17 cellular contexts compared by ENCODE assay signal in genomic region chr11:119652907-119653659, GRCh38.
DNase-seq lines count a peak whose midpoint lies in the region; ATAC-seq, FAIRE-seq and TF ChIP-seq lines count a peak whose summit lies in the region.
"Had no signal": no experiment of that assay in that cellular context is flagged by ENCODE, and none has a peak within 500 bp of the region (broad histone marks: within the 10 kb centered on the region; RNA-seq: fewer than 3 reads in every experiment).

No MANE protein-coding gene starts in this region.

- no peak overlapping the region for H3K4ac ChIP-seq in mesendoderm (ENCODE audit: low read depth, low read length)

- H2BK5ac ChIP-seq in mesendoderm (ENCODE audit: low read length) = no peak overlapping the region

- H3K56ac ChIP-seq in mesendoderm (ENCODE audit: low read length) = peak overlapping the region; percentile 6

- RAD21 ChIA-PET in GM12878 (lab: Charles Lee; ENCODE audit: unreplicated experiment) = no interaction called here

- H3K27me3 Mint-ChIP-seq in activated CD4-positive, alpha-beta T cell treated with anti-CD3 and anti-CD28 coated beads, Interleukin-2, amount 10 ng/mL, durations not matched to agents 7 days and 5 days = no peaks in the 10 kb centered on the region

- H3K4me2 ChIP-seq in GM12878 (ENCODE audit: control insufficient read depth, insufficient read depth) (no peak overlapping the region), mesendoderm (ENCODE audit: low read length) (no peak overlapping the region)
- H3K4me2 ChIP-seq: BLaER1 had no signal

- TF ChIP-seq POLR2A in GM12878 (IDR thresholded peaks at IDR 0.05; ENCODE audit: low read depth, low read length) = no peak

- H3K27ac Mint-ChIP-seq in activated CD4-positive, alpha-beta T cell treated with anti-CD3 and anti-CD28 coated beads, Interleukin-2, amount 10 ng/mL, durations not matched to agents 7 days and 5 days = no peak overlapping the region
- H3K27ac Mint-ChIP-seq: CD8-positive, alpha-beta memory T cell; HFFc6 had no signal

- H3K4me3 Mint-ChIP-seq in activated CD4-positive, alpha-beta T cell treated with anti-CD3 and anti-CD28 coated beads, Interleukin-2, amount 10 ng/mL, durations not matched to agents 7 days and 5 days = no peak overlapping the region
- H3K4me3 Mint-ChIP-seq: CD8-positive, alpha-beta memory T cell; HFFc6 had no signal

- no peak for TF ChIP-seq EP300 in GM12878 (IDR thresholded peaks at IDR 0.05; ENCODE audit: borderline replicate concordance in 1 of 2, control insufficient read depth in 1 of 2, low read depth in 2 of 2, low read length in 2 of 2)

- H2BK120ac ChIP-seq in mesendoderm (ENCODE audit: low read depth, low read length) = no peak overlapping the region

- H3K4me3 ChIP-seq in GM12878 (no peak overlapping the region), mesendoderm (ENCODE audit: low read length) (no peak overlapping the region)
- H3K4me3 ChIP-seq: BLaER1 had no signal

- DNase-seq in GM13977 (ENCODE audit: low spot score) (peak; percentile 52), GM12878 (ENCODE audit: low read depth, low spot score) (no peak), mesendoderm (no peak), putamen (ENCODE audit: low spot score) (peak; percentile 43), globus pallidus (ENCODE audit: low spot score) (no peak), HT-29 (ENCODE audit: low spot score) (no peak)
- no peak for DNase-seq in activated CD4-positive, alpha-beta T cell treated with anti-CD3 and anti-CD28 coated beads, Interleukin-2, amount 10 ng/mL, durations not matched to agents 7 days and 5 days
- DNase-seq: AML-193; CD8-positive, alpha-beta memory T cell; DMS 273 treated with DMSO at 0.1 percent for 48 hours; HCEC 1CT; HFFc6 had no signal

- no peak overlapping the region for H2AFZ ChIP-seq in GM12878 (ENCODE audit: control insufficient read depth, low read depth, low read length)

- H3K79me1 ChIP-seq in mesendoderm (ENCODE audit: low read length) = no peaks in the 10 kb centered on the region

- H3K27me3 ChIP-seq in GM12878 (replicated peaks in 1 of 2; ENCODE audit: control insufficient read depth in 2 of 2, insufficient read depth in 2 of 2, low read length in 1 of 2) (no peaks in the 10 kb centered on the region), mesendoderm (ENCODE audit: insufficient read depth, low read length, poor library complexity) (no peaks in the 10 kb centered on the region)
- H3K27me3 ChIP-seq: BLaER1 had no signal

- H4K8ac ChIP-seq in mesendoderm (ENCODE audit: low read depth, low read length) = peak overlapping the region; percentile 58

- TF ChIP-seq RAD21 in GM12878 (IDR thresholded peaks at IDR 0.05; ENCODE audit: insufficient read depth, low read depth, low read length) = no peak

- H2AK5ac ChIP-seq in mesendoderm (ENCODE audit: low read length) = peak overlapping the region; percentile 50

- WGBS in GM12878 (ENCODE audit: insufficient coverage, insufficient replicate concordance, low lambda C conversion rate, missing lambda C conversion rate) = 58% methylated on average over 18 of the region's 22 CpGs
- WGBS in mesendoderm (ENCODE audit: extremely low coverage, insufficient coverage, low lambda C conversion rate) = no CpG with 5 or more reads among the region's 22 CpGs

- no peaks in the 10 kb centered on the region for H3K36me3 Mint-ChIP-seq in activated CD4-positive, alpha-beta T cell treated with anti-CD3 and anti-CD28 coated beads, Interleukin-2, amount 10 ng/mL, durations not matched to agents 7 days and 5 days (ENCODE audit: low read depth)
- H3K36me3 Mint-ChIP-seq: CD8-positive, alpha-beta memory T cell had no signal

- intact Hi-C loops in GM12878 (cut with micrococcal nuclease; ENCODE audit: unreplicated experiment) = no loop called here

- H3K18ac ChIP-seq in mesendoderm (ENCODE audit: low read length) = no peak overlapping the region

- no peak for TF ChIP-seq CTCF in GM13977 (IDR thresholded peaks at IDR 0.05; ENCODE audit: extremely low read depth, insufficient read depth, missing control alignments)
- TF ChIP-seq CTCF in GM12878 (IDR thresholded peaks at IDR 0.05 in 2 of 3, conservative IDR thresholded peaks at IDR 0.05 in 1 of 3; ENCODE audit: control insufficient read depth in 2 of 3, extremely low read depth in 1 of 3, insufficient read depth in 1 of 3, low read depth in 3 of 3, low read length in 3 of 3) = no peak

- no peaks in the 10 kb centered on the region for H3K9me3 ChIP-seq in GM12878 (replicated peaks; ENCODE audit: control insufficient read depth, insufficient read depth, low read length)
- H3K9me3 ChIP-seq: BLaER1 had no signal

- no peak overlapping the region for H2BK15ac ChIP-seq in mesendoderm (replicated peaks; ENCODE audit: low read depth)

- no peaks in the 10 kb centered on the region for H3K9me3 Mint-ChIP-seq in activated CD4-positive, alpha-beta T cell treated with anti-CD3 and anti-CD28 coated beads, Interleukin-2, amount 10 ng/mL, durations not matched to agents 7 days and 5 days
- H3K9me3 Mint-ChIP-seq: CD8-positive, alpha-beta memory T cell; HFFc6 had no signal

- H3K27ac ChIP-seq in GM12878 (ENCODE audit: control insufficient read depth, insufficient read depth) (no peak overlapping the region), mesendoderm (ENCODE audit: low read depth, low read length) (no peak overlapping the region)
- H3K27ac ChIP-seq: BLaER1 had no signal

- H3K23ac ChIP-seq in mesendoderm (ENCODE audit: low read length) = no peak overlapping the region

- SMC1A ChIA-PET in GM12878 (lab: Charles Lee; ENCODE audit: uncharacterized antibody, unreplicated experiment) = no interaction called here

- H3K4me1 ChIP-seq in GM12878 (ENCODE audit: control insufficient read depth, insufficient read depth, low read length) (no peaks in the 10 kb centered on the region), mesendoderm (ENCODE audit: control insufficient read depth, low read depth, low read length) (peaks cover 14% of the 10 kb centered on the region)
- H3K4me1 ChIP-seq: BLaER1 had no signal

- in situ Hi-C loops in GM13977 (cut with MboI; ENCODE audit: low pct_unique_long_range_greater_than_20kb, low sequenced_read_pairs, unreplicated experiment) = no loop called here
- in situ Hi-C loops in GM12878 (cut with MboI) = no loop called here

- POLR2A ChIA-PET in GM12878 (lab: Charles Lee) = no interaction called here
- POLR2A ChIA-PET in activated CD4-positive, alpha-beta T cell treated with anti-CD3 and anti-CD28 coated beads, Interleukin-2, amount 10 ng/mL, durations not matched to agents 7 days and 5 days (lab: Charles Lee) = no interaction called here

- no peaks in the 10 kb centered on the region for H3K4me1 Mint-ChIP-seq in activated CD4-positive, alpha-beta T cell treated with anti-CD3 and anti-CD28 coated beads, Interleukin-2, amount 10 ng/mL, durations not matched to agents 7 days and 5 days
- H3K4me1 Mint-ChIP-seq: CD8-positive, alpha-beta memory T cell had no signal

- BruUV-seq in GM12878 (replicated peaks; lab: Mats Ljungman, UMichigan) = no TSS peak

- H3K79me2 ChIP-seq in GM12878 (ENCODE audit: control insufficient read depth, insufficient read depth, low read length) = no peaks in the 10 kb centered on the region
- no peaks in the 10 kb centered on the region for H3K79me2 ChIP-seq in mesendoderm (ENCODE audit: control insufficient read depth, insufficient read depth, low read length)

- H4K20me1 ChIP-seq in GM12878 (ENCODE audit: control insufficient read depth, insufficient read depth) = no peaks in the 10 kb centered on the region
- H4K20me1 ChIP-seq: BLaER1 had no signal

- FAIRE-seq in GM12878 (lab: Jason Lieb, UNC) = no peak
- FAIRE-seq: GM12891, HepG2, HTR-8/SVneo had no signal

- CTCF ChIA-PET in GM12878 (lab: Yijun Ruan, JAX) = no interaction called here
- CTCF ChIA-PET in activated CD4-positive, alpha-beta T cell treated with anti-CD3 and anti-CD28 coated beads, Interleukin-2, amount 10 ng/mL, durations not matched to agents 7 days and 5 days (lab: Charles Lee) = no interaction called here

- no peak overlapping the region for H4K5ac ChIP-seq in mesendoderm (ENCODE audit: low read length)

- H3K36me3 ChIP-seq in GM12878 (ENCODE audit: control insufficient read depth in 2 of 2, insufficient read depth in 2 of 2, low read length in 1 of 2) (no peaks in the 10 kb centered on the region), mesendoderm (ENCODE audit: control insufficient read depth, insufficient read depth, low read length) (no peaks in the 10 kb centered on the region)
- H3K36me3 ChIP-seq: BLaER1 had no signal

- H3K9ac ChIP-seq in GM12878 (ENCODE audit: control insufficient read depth, insufficient read depth, low read length) = no peak overlapping the region
- H3K9ac ChIP-seq in mesendoderm (ENCODE audit: low read length) = no peak overlapping the region
- H3K9ac ChIP-seq: BLaER1 had no signal

- ATAC-seq in GM12878 = peak; percentile 30; the same call in 2 of the 3 replicates
- ATAC-seq in HG02852 (IDR thresholded peaks at IDR 0.05; ENCODE audit: unreplicated experiment) = no peak
- ATAC-seq: HepG2 had no signal

TF ChIP-seq in GM12878, 131 proteins besides CTCF, POLR2A, EP300 and RAD21:
- TF ChIP-seq USF1 (IDR thresholded peaks at IDR 0.05; ENCODE audit: borderline replicate concordance, extremely low read length, insufficient read depth, low read depth, low read length) (no peak), CBX5 (IDR thresholded peaks at IDR 0.05; ENCODE audit: low read depth) (no peak), NRF1 (conservative IDR thresholded peaks at IDR 0.05; ENCODE audit: low read depth, low read length) (no peak)

Comparison
In these comparisons a context has a peak if more than half of its experiments do, and no peak if none do; other contexts are left out.
1. DNase-seq: peak in GM13977 (single experiment) and putamen (single experiment); none in GM12878 (single experiment), mesendoderm (single experiment), globus pallidus (single experiment), HT-29 (single experiment) and activated CD4-positive, alpha-beta T cell treated with anti-CD3 and anti-CD28 coated beads, Interleukin-2, amount 10 ng/mL, durations not matched to agents 7 days and 5 days (single experiment).